In the genomic region with DNA sequence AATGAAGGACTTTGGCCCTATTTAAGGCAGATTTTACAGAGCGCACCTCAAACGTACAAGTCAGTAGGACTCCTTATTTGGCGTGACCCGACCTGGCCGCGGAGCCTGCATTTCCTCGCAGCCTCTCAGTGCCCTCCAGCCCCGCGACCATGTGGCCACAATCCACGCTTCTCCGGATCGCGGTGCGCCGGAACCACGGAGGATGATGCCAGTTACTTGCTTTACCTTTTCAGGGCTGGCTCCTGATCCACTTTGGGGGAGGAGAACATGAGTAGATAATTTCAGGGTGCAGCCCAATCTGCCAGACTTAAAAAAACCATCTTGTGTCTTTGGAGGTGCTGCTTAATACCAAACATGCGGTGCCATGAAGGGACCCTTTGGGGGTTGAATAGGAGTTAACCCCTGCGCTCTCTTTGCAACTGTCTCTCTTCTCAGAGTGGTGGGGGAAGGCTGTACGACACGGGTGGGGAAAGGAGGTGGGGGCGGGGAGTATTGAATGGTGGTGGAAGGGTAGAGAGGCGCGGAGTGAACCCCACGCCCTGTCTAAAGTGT, we compare ENCODE assay signal across 7 cellular contexts. TPM values are rescaled to one million over a fixed set of nuclear protein-coding genes. Genes with fewer than 3 reads are reported as not detected.
DNase-seq lines count a peak whose midpoint lies in the region; ATAC-seq and TF ChIP-seq lines count a peak whose summit lies in the region.

No MANE protein-coding gene starts in this region.

- H3K4me3 ChIP-seq in Loucy (ENCODE audit: low read length, poor library complexity, severe bottlenecking) = peak overlapping the region; percentile 94
- H3K4me3 ChIP-seq in right atrium auricular region = peak overlapping the region; percentile 88 to 89
- H3K4me3 ChIP-seq in smooth muscle cell = peak overlapping the region; percentile 100

- H3F3A ChIP-seq in Loucy (ENCODE audit: low read depth) (no peaks in the 10 kb centered on the region), smooth muscle cell (ENCODE audit: low read depth) (no peaks in the 10 kb centered on the region)

- peak overlapping the region; percentile 87 for H3K4me3 Mint-ChIP-seq in activated naive CD4-positive, alpha-beta T cell treated with anti-CD3 and anti-CD28 coated beads for 36 hours

- H3K27me3 ChIP-seq in Loucy (ENCODE audit: insufficient read depth, low read length, poor library complexity, severe bottlenecking) (no peaks in the 10 kb centered on the region), right atrium auricular region (no peaks in the 10 kb centered on the region), smooth muscle cell (ENCODE audit: low read depth) (peaks cover 8% of the 10 kb centered on the region)

- peak; percentile 27 for DNase-seq in activated naive CD4-positive, alpha-beta T cell treated with anti-CD3 and anti-CD28 coated beads for 36 hours
- no peak for DNase-seq in right atrium auricular region (ENCODE audit: low spot score)
- DNase-seq in smooth muscle cell (lab: John Stamatoyannopoulos, UW; ENCODE audit: unreplicated experiment) = no peak
- DNase-seq in NCI-H1105 treated with DMSO at 0.1 percent for 48 hours (lab: John Stamatoyannopoulos, UW) = no peak
- no peak for DNase-seq in OCI-M2 (lab: John Stamatoyannopoulos, UW; ENCODE audit: unreplicated experiment)

- TF ChIP-seq CTCF in Loucy (conservative IDR thresholded peaks at IDR 0.05; ENCODE audit: low read length) (no peak), right atrium auricular region (IDR thresholded peaks at IDR 0.05) (no peak), smooth muscle cell (IDR thresholded peaks at IDR 0.05; ENCODE audit: borderline replicate concordance, insufficient read depth, poor library complexity, severe bottlenecking) (no peak)

- peaks cover 9% of the 10 kb centered on the region for H4K20me1 ChIP-seq in Loucy (ENCODE audit: insufficient read depth, low read length, poor library complexity, severe bottlenecking)
- no peaks in the 10 kb centered on the region for H4K20me1 ChIP-seq in smooth muscle cell (ENCODE audit: low read depth)

- H3K36me3 Mint-ChIP-seq in activated naive CD4-positive, alpha-beta T cell treated with anti-CD3 and anti-CD28 coated beads for 36 hours (ENCODE audit: low read depth) = no peaks in the 10 kb centered on the region

- H3K27ac ChIP-seq in right atrium auricular region = peak overlapping the region; percentile 94 to 95
- H3K27ac ChIP-seq in smooth muscle cell (ENCODE audit: low read depth) = no peak overlapping the region

- no peaks in the 10 kb centered on the region for H3K27me3 Mint-ChIP-seq in activated naive CD4-positive, alpha-beta T cell treated with anti-CD3 and anti-CD28 coated beads for 36 hours (ENCODE audit: low read depth)

- no peak overlapping the region for H3K27ac Mint-ChIP-seq in activated naive CD4-positive, alpha-beta T cell treated with anti-CD3 and anti-CD28 coated beads for 36 hours

- no peaks in the 10 kb centered on the region for H3K9me3 ChIP-seq in Loucy (ENCODE audit: insufficient read depth, low read depth, low read length)
- H3K9me3 ChIP-seq in right atrium auricular region = no peaks in the 10 kb centered on the region
- H3K9me3 ChIP-seq in smooth muscle cell (replicated peaks; ENCODE audit: low read depth) = no peaks in the 10 kb centered on the region

- H3K9ac ChIP-seq in Loucy (ENCODE audit: low read depth, low read length, poor library complexity, severe bottlenecking) = peak overlapping the region; percentile 70
- peak overlapping the region; percentile 2 for H3K9ac ChIP-seq in smooth muscle cell (ENCODE audit: low read depth)

- peak overlapping the region; percentile 98 for H3K4me2 ChIP-seq in Loucy (ENCODE audit: low read depth, low read length, poor library complexity, severe bottlenecking)
- H3K4me2 ChIP-seq in smooth muscle cell = peak overlapping the region; percentile 99

- CTCF ChIA-PET in activated naive CD4-positive, alpha-beta T cell treated with anti-CD3 and anti-CD28 coated beads for 36 hours (lab: Charles Lee) = interaction anchor here (1.0 to 2.5 kb wide), 8 partner anchors 8 to 110 kb away, joined by 3 to 14 read pairs (median 10); partner anchors contain the start of gene FRAT2

- peaks cover 23% of the 10 kb centered on the region for H3K4me1 Mint-ChIP-seq in activated naive CD4-positive, alpha-beta T cell treated with anti-CD3 and anti-CD28 coated beads for 36 hours (ENCODE audit: low read depth)

- no peaks in the 10 kb centered on the region for H3K9me2 ChIP-seq in Loucy (replicated peaks; ENCODE audit: low read depth, low read length)

- ATAC-seq in GM18907 (IDR thresholded peaks at IDR 0.05; ENCODE audit: unreplicated experiment) = no peak

- H3K4me1 ChIP-seq in Loucy (ENCODE audit: insufficient read depth, low read length, poor library complexity, severe bottlenecking) (peaks cover 16% of the 10 kb centered on the region), right atrium auricular region (peaks cover 0 to 24% of the 10 kb centered on the region in 2 donors), smooth muscle cell (ENCODE audit: low read depth) (peaks cover 20% of the 10 kb centered on the region)

- peak overlapping the region; percentile 17; the same call in 1 of the 2 replicates for H2AFZ ChIP-seq in Loucy (ENCODE audit: low read length)
- peak overlapping the region; percentile 79 for H2AFZ ChIP-seq in smooth muscle cell (ENCODE audit: low read depth)

- no peaks in the 10 kb centered on the region for H3K36me3 ChIP-seq in Loucy (ENCODE audit: insufficient read depth, low read length)
- no peaks in the 10 kb centered on the region for H3K36me3 ChIP-seq in right atrium auricular region
- H3K36me3 ChIP-seq in smooth muscle cell (ENCODE audit: low read depth) = no peaks in the 10 kb centered on the region

- WGBS in smooth muscle cell (ENCODE audit: low lambda C conversion rate) = 8% methylated on average over 21 of the region's 24 CpGs

- intact Hi-C loops in activated naive CD4-positive, alpha-beta T cell treated with anti-CD3 and anti-CD28 coated beads for 36 hours (cut with micrococcal nuclease) = loop anchor here (1.0 to 2.0 kb wide), 3 partner anchors 13 to 178 kb away; partner anchors contain the start of genes MMS19 and UBTD1

- H3K9me3 Mint-ChIP-seq in activated naive CD4-positive, alpha-beta T cell treated with anti-CD3 and anti-CD28 coated beads for 36 hours = no peaks in the 10 kb centered on the region

- H3K79me2 ChIP-seq in Loucy (ENCODE audit: insufficient read depth, low read length) (peaks cover 17% of the 10 kb centered on the region; the same call in 1 of the 2 replicates), smooth muscle cell (ENCODE audit: low read depth) (no peaks in the 10 kb centered on the region)

RNA-seq across cellular contexts. Expression of gene FRAT1, which starts 1.5 kb away (rescaled TPM):
- 1 to 10 TPM; 2.3 to 3.0 TPM for total RNA-seq in activated naive CD4-positive, alpha-beta T cell treated with anti-CD3 and anti-CD28 coated beads for 36 hours
- total RNA-seq in right atrium auricular region (1 to 10 TPM; 3.1 to 3.3 TPM), smooth muscle cell (0.58 and 1.3 TPM in 2 replicates)
- 1.0 and 1.3 TPM in 2 replicates for polyA plus RNA-seq in smooth muscle cell

RNA-seq across cellular contexts. Expression of gene FRAT2, which starts 14.0 kb away (rescaled TPM):
- 1 to 10 TPM; 5.1 to 5.6 TPM for total RNA-seq in activated naive CD4-positive, alpha-beta T cell treated with anti-CD3 and anti-CD28 coated beads for 36 hours
- total RNA-seq in right atrium auricular region (1 to 10 TPM; 5.9 to 8.7 TPM), smooth muscle cell (4.0 and 4.8 TPM in 2 replicates)
- 5.9 and 7.7 TPM in 2 replicates for polyA plus RNA-seq in smooth muscle cell

RNA-seq across cellular contexts. Expression of gene ARHGAP19, which starts 28.1 kb away (rescaled TPM):
- 10 to 100 TPM; 76.7 to 91.9 TPM for total RNA-seq in activated naive CD4-positive, alpha-beta T cell treated with anti-CD3 and anti-CD28 coated beads for 36 hours
- total RNA-seq in right atrium auricular region (1 to 10 TPM; 3.9 to 5.0 TPM), smooth muscle cell (15.0 and 20.5 TPM in 2 replicates)
- 3.5 and 4.4 TPM in 2 replicates for polyA plus RNA-seq in smooth muscle cell
